In the genomic region with DNA sequence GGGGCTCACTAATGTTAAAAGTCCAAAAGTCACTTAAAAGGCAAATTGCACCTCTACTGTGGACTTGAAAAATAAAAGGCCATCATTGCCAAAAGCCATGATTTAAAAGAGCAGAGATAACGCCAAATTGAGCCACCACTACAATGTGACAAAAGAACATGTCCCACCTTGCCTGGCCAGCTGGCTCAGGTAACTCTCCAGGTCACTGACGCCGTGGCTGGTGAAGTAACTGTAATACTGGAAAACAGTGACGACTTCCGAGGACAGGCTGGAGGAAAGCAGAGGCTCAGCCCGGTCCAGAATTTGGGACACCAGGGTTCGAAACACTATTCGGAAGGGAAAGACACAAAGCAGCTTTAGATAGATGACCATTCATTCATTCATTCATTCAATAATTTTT, we compare ENCODE assay signal across 26 cellular contexts. TPM values are rescaled to one million over a fixed set of nuclear protein-coding genes. Genes with fewer than 3 reads are reported as not detected.
DNase-seq lines count a peak whose midpoint lies in the region; ATAC-seq and TF ChIP-seq lines count a peak whose summit lies in the region.
"Had no signal": no experiment of that assay in that cellular context is flagged by ENCODE, and none has a peak within 500 bp of the region (broad histone marks: within the 10 kb centered on the region; RNA-seq: fewer than 3 reads in every experiment).

No MANE protein-coding gene starts in this region.

- peaks cover 24% of the 10 kb centered on the region for H3K4me1 Mint-ChIP-seq in activated T-cell treated with anti-CD3 and anti-CD28 coated beads, Interleukin-2, amount 50 U/mL, for 72 hours (ENCODE audit: low read depth)
- H3K4me1 Mint-ChIP-seq in MCF 10A (ENCODE audit: insufficient read depth, unreplicated experiment) (peaks cover 18% of the 10 kb centered on the region), neural progenitor cell (peaks cover 11% of the 10 kb centered on the region)
- H3K4me1 Mint-ChIP-seq: activated CD8-positive, alpha-beta memory T cell treated with anti-CD3 and anti-CD28 coated beads, Interleukin-2, amount 10 ng/mL, durations not matched to agents 7 days and 5 days had no signal

- no peaks in the 10 kb centered on the region for H4K20me1 ChIP-seq in neural progenitor cell (ENCODE audit: low read depth)

- H2AFZ ChIP-seq in neural progenitor cell (replicated peaks) = peak overlapping the region; percentile 90

- H3K9me3 ChIP-seq in neural progenitor cell (ENCODE audit: low read depth) = no peaks in the 10 kb centered on the region
- peaks cover 2% of the 10 kb centered on the region for H3K9me3 ChIP-seq in WERI-Rb-1 (ENCODE audit: severe bottlenecking)
- H3K9me3 ChIP-seq: ascending aorta; BLaER1 treated with 17β-estradiol and CSF1 and Interleukin-3, amounts not matched to agents 10 nM and 100 nM; HAP-1; left ventricle myocardium inferior; sigmoid colon had no signal

- intact Hi-C loops in MCF 10A (cut with micrococcal nuclease) = no loop called here

- no TSS peak for BruUV-seq in MCF 10A (replicated peaks; lab: Mats Ljungman, UMichigan)

- no peaks in the 10 kb centered on the region for H3K27me3 Mint-ChIP-seq in activated T-cell treated with anti-CD3 and anti-CD28 coated beads, Interleukin-2, amount 50 U/mL, for 72 hours (ENCODE audit: low read depth)
- H3K27me3 Mint-ChIP-seq in MCF 10A (ENCODE audit: insufficient read depth, unreplicated experiment) (no peaks in the 10 kb centered on the region), neural progenitor cell (ENCODE audit: insufficient read depth, low read depth) (no peaks in the 10 kb centered on the region)
- H3K27me3 Mint-ChIP-seq: activated CD8-positive, alpha-beta memory T cell treated with anti-CD3 and anti-CD28 coated beads, Interleukin-2, amount 10 ng/mL, durations not matched to agents 7 days and 5 days had no signal

- peak overlapping the region; percentile 91 for H3K27ac Mint-ChIP-seq in activated T-cell treated with anti-CD3 and anti-CD28 coated beads, Interleukin-2, amount 50 U/mL, for 72 hours
- H3K27ac Mint-ChIP-seq in MCF 10A (ENCODE audit: low read depth, unreplicated experiment) (peak overlapping the region; percentile 59), neural progenitor cell (no peak overlapping the region)

- POLR2A ChIA-PET in MCF 10A (lab: Yijun Ruan, JAX) = interaction anchor here (0.7 to 2.2 kb wide), 9 partner anchors 8 to 243 kb away, joined by 3 to 10 read pairs (median 5); a partner anchor contains a TSS

- H3F3A ChIP-seq in neural progenitor cell (ENCODE audit: low read depth) = no peaks in the 10 kb centered on the region

- CTCF ChIA-PET in MCF 10A (lab: Yijun Ruan, JAX) = interaction anchor here (0.7 to 1.5 kb wide), 8 partner anchors 18 to 334 kb away, joined by 3 to 7 read pairs (median 4); no protein-coding TSS in a partner anchor

- no peak overlapping the region for H3K4me3 Mint-ChIP-seq in activated T-cell treated with anti-CD3 and anti-CD28 coated beads, Interleukin-2, amount 50 U/mL, for 72 hours
- H3K4me3 Mint-ChIP-seq in MCF 10A (ENCODE audit: unreplicated experiment) (no peak overlapping the region), neural progenitor cell (no peak overlapping the region)
- H3K4me3 Mint-ChIP-seq: activated CD8-positive, alpha-beta memory T cell treated with anti-CD3 and anti-CD28 coated beads, Interleukin-2, amount 10 ng/mL, durations not matched to agents 7 days and 5 days had no signal

- H3K4me3 ChIP-seq in neural progenitor cell (no peak overlapping the region), WERI-Rb-1 (ENCODE audit: low read depth, low read length) (no peak overlapping the region)
- H3K4me3 ChIP-seq: ascending aorta; BLaER1 treated with 17β-estradiol and CSF1 and Interleukin-3, amounts not matched to agents 10 nM and 100 nM; HAP-1; left ventricle myocardium inferior; sigmoid colon had no signal

- H3K9ac ChIP-seq in neural progenitor cell = no peak overlapping the region
- H3K9ac ChIP-seq: BLaER1 treated with 17β-estradiol and CSF1 and Interleukin-3, amounts not matched to agents 10 nM and 100 nM had no signal

- H3K27me3 ChIP-seq in neural progenitor cell (no peaks in the 10 kb centered on the region), WERI-Rb-1 (ENCODE audit: insufficient read depth, low read depth, severe bottlenecking) (no peaks in the 10 kb centered on the region)
- H3K27me3 ChIP-seq: ascending aorta; BLaER1 treated with 17β-estradiol and CSF1 and Interleukin-3, amounts not matched to agents 10 nM and 100 nM; sigmoid colon had no signal

- H3K4me2 ChIP-seq in neural progenitor cell = no peak overlapping the region
- H3K4me2 ChIP-seq: BLaER1 treated with 17β-estradiol and CSF1 and Interleukin-3, amounts not matched to agents 10 nM and 100 nM had no signal

- H3K36me3 ChIP-seq in neural progenitor cell = no peaks in the 10 kb centered on the region
- H3K36me3 ChIP-seq in WERI-Rb-1 = no peaks in the 10 kb centered on the region
- H3K36me3 ChIP-seq: ascending aorta, HAP-1 had no signal

- TF ChIP-seq CTCF in MCF 10A (IDR thresholded peaks at IDR 0.05; ENCODE audit: unreplicated experiment) (no peak), neural progenitor cell (IDR thresholded peaks at IDR 0.05) (no peak), WERI-Rb-1 (IDR thresholded peaks at IDR 0.05; ENCODE audit: low read depth, low read length) (no peak)

- no peaks in the 10 kb centered on the region for H3K9me3 Mint-ChIP-seq in activated T-cell treated with anti-CD3 and anti-CD28 coated beads, Interleukin-2, amount 50 U/mL, for 72 hours
- no peaks in the 10 kb centered on the region for H3K9me3 Mint-ChIP-seq in MCF 10A (ENCODE audit: unreplicated experiment)
- H3K9me3 Mint-ChIP-seq in neural progenitor cell = no peaks in the 10 kb centered on the region

- ATAC-seq in activated T-cell treated with anti-CD3 and anti-CD28 coated beads, Interleukin-2, amount 50 U/mL, for 72 hours (replicated peaks in 1 of 2) = no peak
- ATAC-seq in HG03139 (IDR thresholded peaks at IDR 0.05; ENCODE audit: unreplicated experiment) = no peak
- ATAC-seq: activated CD4-positive, CD25-positive, alpha-beta regulatory T cell treated with anti-CD3 and anti-CD28 coated beads, Interleukin-2, amount 50 U/mL, for 24 hours; activated CD8-positive, alpha-beta memory T cell treated with anti-CD3 and anti-CD28 coated beads, Interleukin-2, amount 10 ng/mL, durations not matched to agents 7 days and 5 days had no signal

- H3K79me2 ChIP-seq in neural progenitor cell (ENCODE audit: low read depth) = no peaks in the 10 kb centered on the region

- H3K36me3 Mint-ChIP-seq in activated T-cell treated with anti-CD3 and anti-CD28 coated beads, Interleukin-2, amount 50 U/mL, for 72 hours (ENCODE audit: insufficient read depth in 2 of 2) = peaks cover 13 to 19% of the 10 kb centered on the region in 2 donors
- H3K36me3 Mint-ChIP-seq in MCF 10A (ENCODE audit: insufficient read depth, unreplicated experiment) = peaks cover 10% of the 10 kb centered on the region
- H3K36me3 Mint-ChIP-seq in neural progenitor cell = no peaks in the 10 kb centered on the region

- H3K27ac ChIP-seq in neural progenitor cell = no peak overlapping the region
- no peak overlapping the region for H3K27ac ChIP-seq in WERI-Rb-1
- H3K27ac ChIP-seq: ascending aorta; BLaER1 treated with 17β-estradiol and CSF1 and Interleukin-3, amounts not matched to agents 10 nM and 100 nM; left ventricle myocardium inferior; sigmoid colon had no signal

- DNase-seq in activated T-cell treated with anti-CD3 and anti-CD28 coated beads, Interleukin-2, amount 50 U/mL, for 72 hours = no peak
- DNase-seq in activated T-cell treated with anti-CD3 and anti-CD28 coated beads, Interleukin-2, amount 50 U/mL, for 48 hours = no peak
- peak; percentile 36 for DNase-seq in DMS79 treated with DMSO at 0.1 percent for 48 hours (lab: John Stamatoyannopoulos, UW)
- DNase-seq in MCF 10A (ENCODE audit: unreplicated experiment) = no peak
- DNase-seq in neural progenitor cell (ENCODE audit: low spot score) = no peak
- no peak for DNase-seq in WERI-Rb-1
- no peak for DNase-seq in GM19240 (ENCODE audit: insufficient read length, low spot score)
- DNase-seq: ACHN; activated CD8-positive, alpha-beta memory T cell treated with anti-CD3 and anti-CD28 coated beads, Interleukin-2, amount 10 ng/mL, durations not matched to agents 7 days and 5 days; caudate nucleus; DMS 273 treated with DMSO at 0.1 percent for 48 hours; foreskin melanocyte; KBM-7; left ventricle myocardium inferior; NCI-H146; NCI-H526 treated with DMSO at 0.1 percent for 48 hours; sigmoid colon; stimulated activated CD4-positive, alpha-beta T cell treated with anti-CD3 and anti-CD28 coated beads, Interleukin-15, amount 100 ng/mL, for 24 hours; stimulated activated CD8-positive, alpha-beta memory T cell treated with anti-CD3 and anti-CD28 coated beads, Interleukin-4, amount 100 ng/mL, for 48 hours; T1000 had no signal

- no peaks in the 10 kb centered on the region for H3K4me1 ChIP-seq in neural progenitor cell
- H3K4me1 ChIP-seq: ascending aorta; BLaER1 treated with 17β-estradiol and CSF1 and Interleukin-3, amounts not matched to agents 10 nM and 100 nM; left ventricle myocardium inferior; sigmoid colon had no signal

RNA-seq across cellular contexts. Expression of a gene that starts 29.3 kb away (rescaled TPM):
- total RNA-seq in activated T-cell treated with anti-CD3 and anti-CD28 coated beads, Interleukin-2, amount 50 U/mL, for 72 hours = not detected
- total RNA-seq in MCF 10A (2022) = not detected in 2 replicates
- total RNA-seq in neural progenitor cell (ENCODE audit: low replicate concordance) = not detected in 2 replicates
- total RNA-seq: ascending aorta, left ventricle myocardium inferior, posterior vena cava, sigmoid colon had no signal

RNA-seq across cellular contexts. Expression of a gene that starts 53.2 kb away (rescaled TPM):
- 10 to 100 TPM; 50.8 to 58.5 TPM for total RNA-seq in activated T-cell treated with anti-CD3 and anti-CD28 coated beads, Interleukin-2, amount 50 U/mL, for 72 hours
- total RNA-seq in MCF 10A (2022) (12.5 and 22.4 TPM in 2 replicates), neural progenitor cell (ENCODE audit: low replicate concordance) (69.1 and 98.5 TPM in 2 replicates)
